ENCODE assay signal across 10 cellular contexts in genomic region chr2:166419616-166419934, GRCh38. TPM values are rescaled to one million over a fixed set of nuclear protein-coding genes. Genes with fewer than 3 reads are reported as not detected.
DNase-seq lines count a peak whose midpoint lies in the region; ATAC-seq and TF ChIP-seq lines count a peak whose summit lies in the region.
"Had no signal": no experiment of that assay in that cellular context is flagged by ENCODE, and none has a peak within 500 bp of the region (broad histone marks: within the 10 kb centered on the region; RNA-seq: fewer than 3 reads in every experiment).

No MANE protein-coding gene starts in this region.

- peak; percentile 83 to 91 for TF ChIP-seq RAD21 in liver (IDR thresholded peaks at IDR 0.05)

- H3K9ac ChIP-seq in Loucy (ENCODE audit: low read depth, low read length, poor library complexity, severe bottlenecking) = no peak overlapping the region
- no peak overlapping the region for H3K9ac ChIP-seq in liver (ENCODE audit: low read depth in 1 of 2, low read length in 2 of 2)

- POLR2A ChIA-PET in activated CD8-positive, alpha-beta T cell treated with anti-CD3 and anti-CD28 coated beads, Interleukin-2, amount 10 ng/mL, durations not matched to agents 7 days and 5 days (lab: Charles Lee) = no interaction called here

- no peaks in the 10 kb centered on the region for H3K27me3 ChIP-seq in Loucy (ENCODE audit: insufficient read depth, low read length, poor library complexity, severe bottlenecking)
- no peaks in the 10 kb centered on the region for H3K27me3 ChIP-seq in liver (ENCODE audit: control insufficient read depth in 4 of 4, insufficient read depth in 4 of 4, low read length in 3 of 4)
- H3K27me3 ChIP-seq in left ventricle myocardium inferior (ENCODE audit: low read depth) = no peaks in the 10 kb centered on the region

- CTCF ChIA-PET in activated CD8-positive, alpha-beta T cell treated with anti-CD3 and anti-CD28 coated beads, Interleukin-2, amount 10 ng/mL, durations not matched to agents 7 days and 5 days (lab: Charles Lee) = no interaction called here

- no peak for ATAC-seq in activated CD8-positive, alpha-beta T cell treated with anti-CD3 and anti-CD28 coated beads, Interleukin-2, amount 10 ng/mL, durations not matched to agents 7 days and 5 days
- ATAC-seq: stimulated activated effector memory CD8-positive, alpha-beta T cell treated with anti-CD3 and anti-CD28 coated beads, Interleukin-12 subunit alpha, Interleukin-12 subunit beta, amount 100 ng/mL, for 72 hours had no signal

- H3K9me3 ChIP-seq in Loucy (ENCODE audit: insufficient read depth, low read depth, low read length) (no peaks in the 10 kb centered on the region), liver (ENCODE audit: control insufficient read depth in 4 of 4, low read length in 3 of 4) (no peaks in the 10 kb centered on the region), left ventricle myocardium inferior (replicated peaks) (peaks cover 3% of the 10 kb centered on the region)

- intact Hi-C loops in left ventricle myocardium inferior (cut with micrococcal nuclease) = no loop called here

- DNase-seq in CD1c-positive myeloid dendritic cell (ENCODE audit: extremely low spot score) (peak; percentile 58), NCI-H1048 (lab: John Stamatoyannopoulos, UW) (no peak), left ventricle myocardium inferior (no peak), NCI-H128 (lab: John Stamatoyannopoulos, UW; ENCODE audit: unreplicated experiment) (no peak)
- no peak for DNase-seq in activated CD8-positive, alpha-beta T cell treated with anti-CD3 and anti-CD28 coated beads, Interleukin-2, amount 10 ng/mL, durations not matched to agents 7 days and 5 days

- H3K4me1 Mint-ChIP-seq in activated CD8-positive, alpha-beta T cell treated with anti-CD3 and anti-CD28 coated beads, Interleukin-2, amount 10 ng/mL, durations not matched to agents 7 days and 5 days (ENCODE audit: low read depth) = no peaks in the 10 kb centered on the region
- H3K4me1 Mint-ChIP-seq: stimulated activated effector memory CD8-positive, alpha-beta T cell treated with anti-CD3 and anti-CD28 coated beads, Interleukin-12 subunit alpha, Interleukin-12 subunit beta, amount 100 ng/mL, for 72 hours had no signal

- H3K27me3 Mint-ChIP-seq in activated CD8-positive, alpha-beta T cell treated with anti-CD3 and anti-CD28 coated beads, Interleukin-2, amount 10 ng/mL, durations not matched to agents 7 days and 5 days (ENCODE audit: low read depth) = no peaks in the 10 kb centered on the region

- H3K9me2 ChIP-seq in Loucy (replicated peaks; ENCODE audit: low read depth, low read length) = no peaks in the 10 kb centered on the region

- no peak overlapping the region for H3K27ac ChIP-seq in VCaP
- H3K27ac ChIP-seq in liver (ENCODE audit: low read depth in 1 of 2, low read length in 2 of 2) = no peak overlapping the region
- H3K27ac ChIP-seq in left ventricle myocardium inferior (replicated peaks) = no peak overlapping the region
- H3K27ac ChIP-seq: WERI-Rb-1 had no signal

- WGBS in liver = 45% methylated on average over 2 of the region's 2 CpGs

- H3K36me3 ChIP-seq in Loucy (ENCODE audit: insufficient read depth, low read length) = no peaks in the 10 kb centered on the region
- no peaks in the 10 kb centered on the region for H3K36me3 ChIP-seq in liver (ENCODE audit: control insufficient read depth in 4 of 4, insufficient read depth in 3 of 4, low read depth in 1 of 4, low read length in 3 of 4)
- no peaks in the 10 kb centered on the region for H3K36me3 ChIP-seq in left ventricle myocardium inferior
- H3K36me3 ChIP-seq: WERI-Rb-1 had no signal

- no peak overlapping the region for H3K27ac Mint-ChIP-seq in activated CD8-positive, alpha-beta T cell treated with anti-CD3 and anti-CD28 coated beads, Interleukin-2, amount 10 ng/mL, durations not matched to agents 7 days and 5 days
- H3K27ac Mint-ChIP-seq: stimulated activated effector memory CD8-positive, alpha-beta T cell treated with anti-CD3 and anti-CD28 coated beads, Interleukin-12 subunit alpha, Interleukin-12 subunit beta, amount 100 ng/mL, for 72 hours had no signal

- H3K4me3 ChIP-seq in Loucy (ENCODE audit: low read length, poor library complexity, severe bottlenecking) = no peak overlapping the region
- H3K4me3 ChIP-seq in liver (ENCODE audit: low read depth in 1 of 3, low read length in 3 of 3) = no peak overlapping the region
- H3K4me3 ChIP-seq in left ventricle myocardium inferior = no peak overlapping the region

- H3K9me3 Mint-ChIP-seq in activated CD8-positive, alpha-beta T cell treated with anti-CD3 and anti-CD28 coated beads, Interleukin-2, amount 10 ng/mL, durations not matched to agents 7 days and 5 days (ENCODE audit: insufficient read depth) = no peaks in the 10 kb centered on the region

- H3K4me1 ChIP-seq in Loucy (ENCODE audit: insufficient read depth, low read length, poor library complexity, severe bottlenecking) (no peaks in the 10 kb centered on the region), liver (ENCODE audit: control insufficient read depth in 4 of 4, insufficient read depth in 4 of 4, low read length in 3 of 4) (peaks cover 0 to 3% (median 0%) of the 10 kb centered on the region in 4 donors), left ventricle myocardium inferior (no peaks in the 10 kb centered on the region)

- no peak overlapping the region for H3K4me3 Mint-ChIP-seq in activated CD8-positive, alpha-beta T cell treated with anti-CD3 and anti-CD28 coated beads, Interleukin-2, amount 10 ng/mL, durations not matched to agents 7 days and 5 days
- H3K4me3 Mint-ChIP-seq: stimulated activated effector memory CD8-positive, alpha-beta T cell treated with anti-CD3 and anti-CD28 coated beads, Interleukin-12 subunit alpha, Interleukin-12 subunit beta, amount 100 ng/mL, for 72 hours had no signal

- no peaks in the 10 kb centered on the region for H4K20me1 ChIP-seq in Loucy (ENCODE audit: insufficient read depth, low read length, poor library complexity, severe bottlenecking)

- no peaks in the 10 kb centered on the region for H3F3A ChIP-seq in Loucy (ENCODE audit: low read depth)

- H3K4me2 ChIP-seq in Loucy (ENCODE audit: low read depth, low read length, poor library complexity, severe bottlenecking) = no peak overlapping the region

- no peaks in the 10 kb centered on the region for H3K36me3 Mint-ChIP-seq in activated CD8-positive, alpha-beta T cell treated with anti-CD3 and anti-CD28 coated beads, Interleukin-2, amount 10 ng/mL, durations not matched to agents 7 days and 5 days (ENCODE audit: low read depth)
- H3K36me3 Mint-ChIP-seq: stimulated activated effector memory CD8-positive, alpha-beta T cell treated with anti-CD3 and anti-CD28 coated beads, Interleukin-12 subunit alpha, Interleukin-12 subunit beta, amount 100 ng/mL, for 72 hours had no signal

- no peaks in the 10 kb centered on the region for H3K79me2 ChIP-seq in Loucy (ENCODE audit: insufficient read depth, low read length)

- 0 out of 2 replicates have a peak overlapping the region, but pooled peaks have one; percentile 40 for H2AFZ ChIP-seq in Loucy (ENCODE audit: low read length)

- peak; percentile 63 for TF ChIP-seq CTCF in Loucy (conservative IDR thresholded peaks at IDR 0.05; ENCODE audit: low read length)
- TF ChIP-seq CTCF in VCaP (conservative IDR thresholded peaks at IDR 0.05) = peak; percentile 71
- peak; percentile 37 for TF ChIP-seq CTCF in liver (IDR thresholded peaks at IDR 0.05; ENCODE audit: low read depth, low read length, missing input control)
- no peak for TF ChIP-seq CTCF in left ventricle myocardium inferior (IDR thresholded peaks at IDR 0.05; ENCODE audit: borderline replicate concordance)

TF ChIP-seq in liver, 16 proteins besides CTCF, POLR2A, EP300 and RAD21:
- TF ChIP-seq MAX (IDR thresholded peaks at IDR 0.05) (no peak), ATF3 (IDR thresholded peaks at IDR 0.05) (no peak)

RNA-seq across cellular contexts. Expression of gene SCN9A, which starts 43.8 kb away (rescaled TPM):
- total RNA-seq in liver (10 to 100 TPM in 1 of 2 donors, 1 to 10 TPM in 1; 9.1 to 10.1 TPM), left ventricle myocardium inferior (1.4 TPM)
- 1 to 10 TPM; 1.2 to 9.4 TPM for polyA plus RNA-seq in liver
- under 1 TPM in 1 of 2 experiments, not detected in 1; 0.16 TPM for total RNA-seq in activated CD8-positive, alpha-beta T cell treated with anti-CD3 and anti-CD28 coated beads, Interleukin-2, amount 10 ng/mL, durations not matched to agents 7 days and 5 days
